Comparison of ENCODE assay signal across 10 cellular contexts in the genomic region with DNA sequence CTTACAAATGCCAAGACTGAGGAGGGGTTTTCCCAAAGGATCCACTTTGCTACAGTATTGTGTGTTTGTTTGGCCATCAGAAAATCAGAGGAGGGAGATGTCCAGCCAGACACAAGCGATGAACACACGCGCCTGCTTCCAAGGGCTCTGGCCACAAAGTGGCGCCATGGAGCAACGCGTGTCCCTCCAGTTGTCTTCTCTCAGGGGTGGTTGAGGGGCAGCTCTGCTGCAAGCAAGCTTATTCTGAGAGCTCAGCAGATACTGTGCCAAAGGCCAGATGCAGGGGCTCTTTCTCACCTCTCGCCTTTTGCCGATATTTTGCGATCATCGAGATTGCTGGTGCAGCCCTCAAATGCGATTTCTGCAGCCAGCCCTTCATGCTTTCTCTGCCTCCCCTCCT.
DNase-seq lines count a peak whose midpoint lies in the region; ATAC-seq, FAIRE-seq and TF ChIP-seq lines count a peak whose summit lies in the region.
"Had no signal": no experiment of that assay in that cellular context is flagged by ENCODE, and none has a peak within 500 bp of the region (broad histone marks: within the 10 kb centered on the region; RNA-seq: fewer than 3 reads in every experiment).

No MANE protein-coding gene starts in this region.

- H2AFZ ChIP-seq in H9 (ENCODE audit: low read length) (no peak overlapping the region), keratinocyte (ENCODE audit: control insufficient read depth, low read length) (no peak overlapping the region)

- H3K9me1 ChIP-seq in keratinocyte (ENCODE audit: control insufficient read depth, extremely low read depth, insufficient read depth, low read length) = no peaks in the 10 kb centered on the region

- H3K27ac Mint-ChIP-seq in H9 = no peak overlapping the region
- H3K27ac Mint-ChIP-seq: activated naive CD8-positive, alpha-beta T cell treated with anti-CD3 and anti-CD28 coated beads for 36 hours had no signal

- no peaks in the 10 kb centered on the region for H3K79me2 ChIP-seq in H9 (ENCODE audit: insufficient read depth, low read length)
- no peaks in the 10 kb centered on the region for H3K79me2 ChIP-seq in keratinocyte (ENCODE audit: control insufficient read depth, insufficient read depth, low read length)

- DNase-seq in A673 (ENCODE audit: low spot score) (peak; percentile 54), H9 (peak; percentile 79), astrocyte of the hippocampus (ENCODE audit: low read depth, low spot score) (peak; percentile 45), keratinocyte (ENCODE audit: low read depth, low spot score) (no peak), dorsolateral prefrontal cortex (no peak), MV-4-11 (lab: John Stamatoyannopoulos, UW) (no peak)
- DNase-seq: activated naive CD8-positive, alpha-beta T cell treated with anti-CD3 and anti-CD28 coated beads for 36 hours had no signal

- TF ChIP-seq CTCF in A673 (conservative IDR thresholded peaks at IDR 0.05; ENCODE audit: low read depth, low read length) = peak; percentile 68
- TF ChIP-seq CTCF in H9 (conservative IDR thresholded peaks at IDR 0.05) = peak; percentile 80
- peak; percentile 26 to 41 (median 27) for TF ChIP-seq CTCF in keratinocyte (optimal IDR thresholded peaks at IDR 0.05 in 1 of 3, IDR thresholded peaks at IDR 0.05 in 1 of 3, conservative IDR thresholded peaks at IDR 0.05 in 1 of 3; ENCODE audit: extremely low read depth in 1 of 3, insufficient read depth in 2 of 3, low read length in 3 of 3)
- peak in 11 of 56 donors; percentile 9 to 34 (median 18) for TF ChIP-seq CTCF in dorsolateral prefrontal cortex (IDR thresholded peaks at IDR 0.05 in 54 of 56, conservative IDR thresholded peaks at IDR 0.05 in 2 of 56; ENCODE audit: low read depth in 1 of 56, partially characterized antibody in 56 of 56)

- no peak overlapping the region for H3K23ac ChIP-seq in H9 (ENCODE audit: insufficient read length, low read depth, low read length)

- ATAC-seq in GM21723 (IDR thresholded peaks at IDR 0.05; ENCODE audit: unreplicated experiment) (no peak), HG02870 (IDR thresholded peaks at IDR 0.05; ENCODE audit: unreplicated experiment) (no peak)

- H3K9me3 Mint-ChIP-seq in H9 = no peaks in the 10 kb centered on the region
- H3K9me3 Mint-ChIP-seq: activated naive CD8-positive, alpha-beta T cell treated with anti-CD3 and anti-CD28 coated beads for 36 hours had no signal

- BruUV-seq in A673 (replicated peaks; lab: Mats Ljungman, UMichigan) = no TSS peak

- no peak overlapping the region for H3T11ph ChIP-seq in H9 (ENCODE audit: low read length)

- H2AK5ac ChIP-seq in H9 (ENCODE audit: insufficient read length, low read length) = no peak overlapping the region

- H4K20me1 ChIP-seq in H9 (ENCODE audit: control insufficient read depth, insufficient read depth, insufficient read length) = no peaks in the 10 kb centered on the region
- no peaks in the 10 kb centered on the region for H4K20me1 ChIP-seq in keratinocyte (ENCODE audit: control insufficient read depth, extremely low read depth, insufficient read depth, low read length)

- no peak overlapping the region for H2BK15ac ChIP-seq in H9 (ENCODE audit: low read depth, low read length)

- H2BK20ac ChIP-seq in H9 (ENCODE audit: low read depth, low read length, poor library complexity, severe bottlenecking) = no peak overlapping the region

- H2BK120ac ChIP-seq in H9 (ENCODE audit: low read depth, low read length, poor library complexity, severe bottlenecking) = no peak overlapping the region

- H3K4me3 Mint-ChIP-seq in H9 = no peak overlapping the region
- H3K4me3 Mint-ChIP-seq: activated naive CD8-positive, alpha-beta T cell treated with anti-CD3 and anti-CD28 coated beads for 36 hours had no signal

- no peak overlapping the region for H3K56ac ChIP-seq in H9 (ENCODE audit: insufficient read length, low read depth, low read length)

- H3K4me1 ChIP-seq in A673 (ENCODE audit: insufficient read depth, low read length, poor library complexity, severe bottlenecking) (no peaks in the 10 kb centered on the region), H9 (ENCODE audit: insufficient read depth, low read length) (no peaks in the 10 kb centered on the region), keratinocyte (ENCODE audit: control insufficient read depth, extremely low read depth, insufficient read depth, low read length) (no peaks in the 10 kb centered on the region)
- H3K4me1 ChIP-seq: Caco-2 had no signal

- no peak overlapping the region for H4K8ac ChIP-seq in H9 (replicated peaks; ENCODE audit: insufficient read length, low read depth, low read length)

- H3K27ac ChIP-seq in A673 (ENCODE audit: low read depth, low read length, poor library complexity, severe bottlenecking) = no peak overlapping the region
- H3K27ac ChIP-seq in H9 (ENCODE audit: insufficient read length, low read depth, low read length) = no peak overlapping the region
- no peak overlapping the region for H3K27ac ChIP-seq in keratinocyte (ENCODE audit: control insufficient read depth, insufficient read depth, low read length)
- no peak overlapping the region for H3K27ac ChIP-seq in dorsolateral prefrontal cortex

- H3K27me3 Mint-ChIP-seq in H9 (ENCODE audit: low read depth) = peaks cover 5% of the 10 kb centered on the region

- H3K79me1 ChIP-seq in H9 (ENCODE audit: insufficient read depth, low read depth, low read length, poor library complexity, severe bottlenecking) = no peaks in the 10 kb centered on the region

- H3K4ac ChIP-seq in H9 (ENCODE audit: low read depth, low read length) = no peak overlapping the region

- no CpG with 5 or more reads among the region's 11 CpGs for WGBS in H9 (ENCODE audit: extremely low coverage, insufficient read length, low lambda C conversion rate)

- no peak overlapping the region for H3K18ac ChIP-seq in H9 (ENCODE audit: insufficient read length, low read depth, low read length)

- CTCF ChIA-PET in A673 (lab: Charles Lee) = no interaction called here

- no peaks in the 10 kb centered on the region for H3K27me3 ChIP-seq in A673 (replicated peaks; ENCODE audit: insufficient read depth, low read depth, low read length, poor library complexity)
- no peaks in the 10 kb centered on the region for H3K27me3 ChIP-seq in H9 (ENCODE audit: insufficient read depth, low read length)
- H3K27me3 ChIP-seq in keratinocyte (ENCODE audit: control insufficient read depth, extremely low read depth, insufficient read depth, low read length) = no peaks in the 10 kb centered on the region
- no peaks in the 10 kb centered on the region for H3K27me3 ChIP-seq in dorsolateral prefrontal cortex

- no peaks in the 10 kb centered on the region for H3K9me3 ChIP-seq in A673 (ENCODE audit: low read depth, low read length, poor library complexity, severe bottlenecking)
- H3K9me3 ChIP-seq in H9 (ENCODE audit: control insufficient read depth, low read depth, low read length) = no peaks in the 10 kb centered on the region
- no peaks in the 10 kb centered on the region for H3K9me3 ChIP-seq in keratinocyte (ENCODE audit: control insufficient read depth, low read depth, low read length)
- H3K9me3 ChIP-seq: Caco-2 had no signal

- no peak overlapping the region for H3K4me3 ChIP-seq in A673 (ENCODE audit: low read depth, low read length, poor library complexity, severe bottlenecking)
- no peak overlapping the region for H3K4me3 ChIP-seq in keratinocyte (ENCODE audit: control insufficient read depth in 2 of 3, extremely low read depth in 1 of 3, insufficient read depth in 2 of 3, low read depth in 1 of 3, low read length in 3 of 3)
- H3K4me3 ChIP-seq in dorsolateral prefrontal cortex = no peak overlapping the region

- intact Hi-C loops in A673 (cut with micrococcal nuclease; ENCODE audit: unreplicated experiment) (no loop called here), dorsolateral prefrontal cortex (cut with DNase I) (no loop called here)

- peaks cover 0 to 6% of the 10 kb centered on the region in 2 experiments; a peak in 1 of 4 replicates for H3K4me1 Mint-ChIP-seq in H9
- H3K4me1 Mint-ChIP-seq: activated naive CD8-positive, alpha-beta T cell treated with anti-CD3 and anti-CD28 coated beads for 36 hours had no signal

- no peaks in the 10 kb centered on the region for H3K23me2 ChIP-seq in H9 (ENCODE audit: insufficient read length, low read depth, low read length, poor library complexity, severe bottlenecking)

- H4K91ac ChIP-seq in H9 (ENCODE audit: insufficient read length, low read depth, low read length) = no peak overlapping the region

- H2BK12ac ChIP-seq in H9 (ENCODE audit: insufficient read length, low read depth, low read length) = no peak overlapping the region

- peak; percentile 9 for FAIRE-seq in keratinocyte (lab: Jason Lieb, UNC)

- H2BK5ac ChIP-seq in H9 (ENCODE audit: insufficient read length, low read length) = no peak overlapping the region

- no peak overlapping the region for H3K9ac ChIP-seq in H9 (ENCODE audit: extremely low read depth, insufficient read length, low read length)
- no peak overlapping the region for H3K9ac ChIP-seq in keratinocyte (ENCODE audit: control insufficient read depth, extremely low read depth, insufficient read depth, low read length)

- H4K5ac ChIP-seq in H9 (ENCODE audit: insufficient read length, low read depth, low read length) = no peak overlapping the region

- POLR2A ChIA-PET in A673 (lab: Charles Lee; ENCODE audit: low non-redundant PET) = no interaction called here

- H3K36me3 Mint-ChIP-seq in H9 (ENCODE audit: insufficient read depth in 1 of 3, low read depth in 3 of 3) = no peaks in the 10 kb centered on the region
- H3K36me3 Mint-ChIP-seq: activated naive CD8-positive, alpha-beta T cell treated with anti-CD3 and anti-CD28 coated beads for 36 hours had no signal

- H3K14ac ChIP-seq in H9 (ENCODE audit: insufficient read depth, low read length) = no peak overlapping the region

- dilution Hi-C loops in keratinocyte (cut with MboI; ENCODE audit: extremely low pct_ligation_motif_present, low sequenced_read_pairs) = no loop called here

- no peak overlapping the region for H3K4me2 ChIP-seq in H9 (ENCODE audit: insufficient read depth, insufficient read length, low read length)
- no peak overlapping the region for H3K4me2 ChIP-seq in keratinocyte (ENCODE audit: control insufficient read depth, extremely low read depth, insufficient read depth, low read depth, low read length)

- H3K36me3 ChIP-seq in A673 (ENCODE audit: insufficient read depth, low read length, poor library complexity, severe bottlenecking) (no peaks in the 10 kb centered on the region), keratinocyte (ENCODE audit: control insufficient read depth in 2 of 2, extremely low read depth in 1 of 2, insufficient read depth in 2 of 2, low read length in 2 of 2) (no peaks in the 10 kb centered on the region)

Comparison
In these comparisons a context has a peak if more than half of its experiments do, and no peak if none do; other contexts are left out.
1. DNase-seq: peak in A673 (single experiment), H9 (single experiment) and astrocyte of the hippocampus (single experiment); none in keratinocyte (single experiment), dorsolateral prefrontal cortex (0 of 10) and MV-4-11 (single experiment).